ENCODE assay signal across 30 cellular contexts in genomic region chr13:36102721-36103120, GRCh38. TPM values are rescaled to one million over a fixed set of nuclear protein-coding genes. Genes with fewer than 3 reads are reported as not detected.
"Had no signal": no experiment of that assay in that cellular context is flagged by ENCODE, and none has a peak within 500 bp of the region (broad histone marks: within the 10 kb centered on the region; RNA-seq: fewer than 3 reads in every experiment).

No MANE protein-coding gene starts in this region.

- H3K36me3 Mint-ChIP-seq: activated naive CD8-positive, alpha-beta T cell; WTC11 had no signal

- H3K27me3 ChIP-seq: body of pancreas, breast epithelium, cardiac muscle cell, colonic mucosa, gastrocnemius medialis, heart right ventricle had no signal

- H3K4me1 ChIP-seq: body of pancreas, breast epithelium, colonic mucosa, gastrocnemius medialis had no signal

- H3K36me3 ChIP-seq: breast epithelium, cardiac muscle cell, colonic mucosa, gastrocnemius medialis, heart right ventricle had no signal

- DNase-seq: activated CD4-positive, alpha-beta memory T cell treated with anti-CD3 and anti-CD28 coated beads, Interleukin-2, amount 10 ng/mL, durations not matched to agents 7 days and 5 days; activated CD4-positive, alpha-beta T cell treated with anti-CD3 and anti-CD28 coated beads for 1 hour; activated CD4-positive, alpha-beta T cell treated with anti-CD3 and anti-CD28 coated beads for 4 hours; activated CD4-positive, alpha-beta T cell treated with anti-CD3 and anti-CD28 coated beads, Interleukin-2, amount 10 ng/mL, durations not matched to agents 7 days and 5 days; activated CD4-positive, alpha-beta T cell treated with anti-CD3 and anti-CD28 coated beads, Interleukin-2, amount 50 U/mL, for 4 hours; activated CD8-positive, alpha-beta memory T cell treated with anti-CD3 and anti-CD28 coated beads, Interleukin-2, amount 50 U/mL, for 48 hours; activated effector memory CD4-positive, alpha-beta T cell treated with Interleukin-2 at 50 U/mL for 16 hours; activated gamma-delta T cell treated with Interleukin-2 at 50 U/mL for 16 hours; activated naive CD4-positive, alpha-beta T cell treated with anti-CD3 and anti-CD28 coated beads, Interleukin-2, amount 50 U/mL, for 16 hours; activated naive CD4-positive, alpha-beta T cell treated with Interleukin-2 at 50 U/mL for 16 hours; activated T-cell treated with anti-CD3 and anti-CD28 coated beads for 4 hours; activated T-cell treated with anti-CD3 and anti-CD28 coated beads, Interleukin-2, amount 50 U/mL, for 24 hours; amygdala; aorta; body of pancreas; central memory CD4-positive, alpha-beta T cell; cerebellar nuclear complex; colonic mucosa; effector CD8-positive, alpha-beta T cell; foreskin fibroblast; gastrocnemius medialis; heart right ventricle; T-helper 2 cell had no signal

- H3K27ac ChIP-seq: body of pancreas, cardiac muscle cell, colonic mucosa, gastrocnemius medialis, heart right ventricle had no signal

- H3K4me3 ChIP-seq: body of pancreas, breast epithelium, cardiac muscle cell, colonic mucosa, gastrocnemius medialis, heart right ventricle had no signal

- H3K4me1 Mint-ChIP-seq: activated CD4-positive, alpha-beta memory T cell treated with anti-CD3 and anti-CD28 coated beads, Interleukin-2, amount 10 ng/mL, durations not matched to agents 7 days and 5 days; activated CD4-positive, alpha-beta T cell treated with anti-CD3 and anti-CD28 coated beads, Interleukin-2, amount 10 ng/mL, durations not matched to agents 7 days and 5 days; activated T-helper 17 cell treated with anti-CD3 and anti-CD28 coated beads, Interleukin-2, amount 50 U/mL, for 72 hours had no signal

- H3K4me3 Mint-ChIP-seq: activated CD4-positive, alpha-beta memory T cell treated with anti-CD3 and anti-CD28 coated beads, Interleukin-2, amount 10 ng/mL, durations not matched to agents 7 days and 5 days; activated CD4-positive, alpha-beta T cell treated with anti-CD3 and anti-CD28 coated beads, Interleukin-2, amount 10 ng/mL, durations not matched to agents 7 days and 5 days; activated naive CD8-positive, alpha-beta T cell; activated T-cell treated with anti-CD3 and anti-CD28 coated beads, Interleukin-2, amount 50 U/mL, for 24 hours; activated T-helper 17 cell treated with anti-CD3 and anti-CD28 coated beads, Interleukin-2, amount 50 U/mL, for 72 hours; WTC11 had no signal

- H3K27ac Mint-ChIP-seq: activated CD4-positive, alpha-beta memory T cell treated with anti-CD3 and anti-CD28 coated beads, Interleukin-2, amount 10 ng/mL, durations not matched to agents 7 days and 5 days; activated CD4-positive, alpha-beta T cell treated with anti-CD3 and anti-CD28 coated beads, Interleukin-2, amount 10 ng/mL, durations not matched to agents 7 days and 5 days; activated naive CD8-positive, alpha-beta T cell; activated T-cell treated with anti-CD3 and anti-CD28 coated beads, Interleukin-2, amount 50 U/mL, for 24 hours; activated T-helper 17 cell treated with anti-CD3 and anti-CD28 coated beads, Interleukin-2, amount 50 U/mL, for 72 hours; WTC11 had no signal

- H3K9me3 Mint-ChIP-seq: activated CD4-positive, alpha-beta memory T cell treated with anti-CD3 and anti-CD28 coated beads, Interleukin-2, amount 10 ng/mL, durations not matched to agents 7 days and 5 days; activated T-helper 17 cell treated with anti-CD3 and anti-CD28 coated beads, Interleukin-2, amount 50 U/mL, for 72 hours; WTC11 had no signal

- ATAC-seq: activated T-helper 17 cell treated with anti-CD3 and anti-CD28 coated beads, Interleukin-2, amount 50 U/mL, for 72 hours; body of pancreas; esophagus mucosa; gastrocnemius medialis; heart right ventricle; WTC11 had no signal

- H3K27me3 Mint-ChIP-seq: activated CD4-positive, alpha-beta memory T cell treated with anti-CD3 and anti-CD28 coated beads, Interleukin-2, amount 10 ng/mL, durations not matched to agents 7 days and 5 days; activated CD4-positive, alpha-beta T cell treated with anti-CD3 and anti-CD28 coated beads, Interleukin-2, amount 10 ng/mL, durations not matched to agents 7 days and 5 days; activated naive CD8-positive, alpha-beta T cell; activated T-cell treated with anti-CD3 and anti-CD28 coated beads, Interleukin-2, amount 50 U/mL, for 24 hours; activated T-helper 17 cell treated with anti-CD3 and anti-CD28 coated beads, Interleukin-2, amount 50 U/mL, for 72 hours had no signal

- H3K9me3 ChIP-seq: body of pancreas, breast epithelium, colonic mucosa, gastrocnemius medialis, heart right ventricle had no signal

RNA-seq across cellular contexts. Expression of gene DCLK1, which starts 28.5 kb away (rescaled TPM):
- total RNA-seq: activated CD4-positive, alpha-beta memory T cell treated with anti-CD3 and anti-CD28 coated beads, Interleukin-2, amount 10 ng/mL, durations not matched to agents 7 days and 5 days; activated CD4-positive, alpha-beta T cell treated with anti-CD3 and anti-CD28 coated beads, Interleukin-2, amount 10 ng/mL, durations not matched to agents 7 days and 5 days; activated T-helper 17 cell treated with anti-CD3 and anti-CD28 coated beads, Interleukin-2, amount 50 U/mL, for 72 hours; T-helper 1 cell treated with Interleukin-12 subunit alpha and Interleukin-12 subunit beta and Interleukin-4 antibody, amounts not matched to agents 30 ng/mL and 1 ng/mL, for 36 hours had no signal
- polyA plus RNA-seq: cardiac muscle cell had no signal
